ENCODE assay signal across 37 cellular contexts in the genomic region with DNA sequence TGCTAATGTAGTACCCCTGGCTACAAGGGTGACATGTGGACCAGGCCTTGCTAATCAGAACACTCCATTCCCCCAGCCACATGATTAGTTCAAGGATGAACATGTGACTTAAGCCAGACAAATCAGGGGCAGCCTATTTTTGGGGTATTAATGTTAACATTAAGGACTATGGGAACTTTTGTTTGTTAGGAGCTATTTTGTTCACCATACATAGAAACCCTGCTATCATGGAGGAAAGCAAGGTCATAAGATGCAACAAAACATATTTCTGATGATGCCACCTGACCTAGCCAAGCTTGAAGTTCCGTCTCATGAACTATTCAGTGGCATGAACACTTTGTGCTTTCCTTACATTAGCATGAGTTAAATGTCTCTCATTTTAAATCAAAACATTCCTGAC.
"Had no signal": no experiment of that assay in that cellular context is flagged by ENCODE, and none has a peak within 500 bp of the region (broad histone marks: within the 10 kb centered on the region; RNA-seq: fewer than 3 reads in every experiment).

No MANE protein-coding gene starts in this region.

- H3K4me1 ChIP-seq: adrenal gland, breast epithelium had no signal

- H3K4me3 ChIP-seq: adrenal gland, body of pancreas, breast epithelium had no signal

- H3K4me1 Mint-ChIP-seq: activated B cell treated with CpG ODN at 0.5 μM for 24 hours; activated CD4-positive, alpha-beta T cell treated with anti-CD3 and anti-CD28 coated beads, Interleukin-2, amount 10 ng/mL, durations not matched to agents 24 days and 14 days; activated naive CD8-positive, alpha-beta T cell treated with anti-CD3 and anti-CD28 coated beads for 36 hours; activated T-helper 17 cell treated with anti-CD3 and anti-CD28 coated beads, Interleukin-2, amount 50 U/mL, for 72 hours had no signal

- H3K36me3 Mint-ChIP-seq: activated CD4-positive, alpha-beta memory T cell treated with anti-CD3 and anti-CD28 coated beads for 36 hours; activated naive CD4-positive, alpha-beta T cell treated with anti-CD3 and anti-CD28 coated beads, Interleukin-2, amount 50 U/mL, for 72 hours; activated naive CD8-positive, alpha-beta T cell treated with anti-CD3 and anti-CD28 coated beads for 36 hours had no signal

- H3K36me3 ChIP-seq: adrenal gland, brain microvascular endothelial cell, breast epithelium had no signal

- DNase-seq: activated B cell treated with CpG ODN at 0.5 μM for 24 hours; activated CD4-positive, alpha-beta memory T cell treated with anti-CD3 and anti-CD28 coated beads for 36 hours; activated CD4-positive, alpha-beta T cell treated with anti-CD3 and anti-CD28 coated beads for 4 hours; activated CD4-positive, alpha-beta T cell treated with anti-CD3 and anti-CD28 coated beads, Interleukin-2, amount 10 ng/mL, durations not matched to agents 24 days and 14 days; activated CD4-positive, alpha-beta T cell treated with anti-CD3 and anti-CD28 coated beads, Interleukin-2, amount 50 U/mL, for 1 hour; activated CD4-positive, alpha-beta T cell treated with anti-CD3 and anti-CD28 coated beads, Interleukin-2, amount 50 U/mL, for 4 hours; activated CD4-positive, CD25-positive, alpha-beta regulatory T cell treated with anti-CD3 and anti-CD28 coated beads, Interleukin-2, amount 50 U/mL, for 72 hours; activated CD8-positive, alpha-beta memory T cell treated with anti-CD3 and anti-CD28 coated beads, Interleukin-2, amount 50 U/mL, for 4 hours; activated CD8-positive, alpha-beta T cell treated with anti-CD3 and anti-CD28 coated beads for 36 hours; activated effector memory CD4-positive, alpha-beta T cell treated with anti-CD3 and anti-CD28 coated beads, Interleukin-2, amount 50 U/mL, for 16 hours; activated gamma-delta T cell treated with Interleukin-2 at 50 U/mL for 16 hours; activated naive CD4-positive, alpha-beta T cell; activated naive CD4-positive, alpha-beta T cell treated with anti-CD3 and anti-CD28 coated beads for 36 hours; activated naive CD4-positive, alpha-beta T cell treated with anti-CD3 and anti-CD28 coated beads, Interleukin-2, amount 50 U/mL, for 16 hours; activated naive CD8-positive, alpha-beta T cell treated with anti-CD3 and anti-CD28 coated beads for 36 hours; activated T-cell treated with anti-CD3 and anti-CD28 coated beads for 4 hours; activated T-cell treated with anti-CD3 and anti-CD28 coated beads, Interleukin-2, amount 50 U/mL, for 1 hour; activated T-cell treated with anti-CD3 and anti-CD28 coated beads, Interleukin-2, amount 50 U/mL, for 4 hours; activated T-cell treated with anti-CD3 and anti-CD28 coated beads, Interleukin-2, amount 50 U/mL, for 72 hours; adrenal gland; amniotic stem cell; aorta; body of pancreas; brain microvascular endothelial cell; central memory CD4-positive, alpha-beta T cell; T-helper 1 cell; T-helper 2 cell; T-helper 9 cell had no signal

- H3K4me3 Mint-ChIP-seq: activated B cell treated with CpG ODN at 0.5 μM for 24 hours; activated CD4-positive, alpha-beta memory T cell treated with anti-CD3 and anti-CD28 coated beads for 36 hours; activated CD4-positive, alpha-beta T cell treated with anti-CD3 and anti-CD28 coated beads, Interleukin-2, amount 10 ng/mL, durations not matched to agents 24 days and 14 days; activated CD8-positive, alpha-beta T cell treated with anti-CD3 and anti-CD28 coated beads for 36 hours; activated naive CD4-positive, alpha-beta T cell treated with anti-CD3 and anti-CD28 coated beads for 36 hours; activated naive CD8-positive, alpha-beta T cell treated with anti-CD3 and anti-CD28 coated beads for 36 hours; activated T-cell treated with anti-CD3 and anti-CD28 coated beads, Interleukin-2, amount 50 U/mL, for 4 hours; activated T-cell treated with anti-CD3 and anti-CD28 coated beads, Interleukin-2, amount 50 U/mL, for 72 hours; activated T-helper 1 cell treated with anti-CD3 and anti-CD28 coated beads, Interleukin-12 subunit alpha, Interleukin-12 subunit beta, Interleukin-2, Interleukin-4 antibody, amounts not matched to agents 30 ng/mL and 10 ng/mL and 1 ng/mL, durations not matched to agents 14 hours and 24 hours and 36 hours; activated T-helper 17 cell treated with anti-CD3 and anti-CD28 coated beads, Interleukin-2, amount 50 U/mL, for 72 hours; T-helper 1 cell treated with Interleukin-12 subunit alpha and Interleukin-12 subunit beta and Interleukin-4 antibody, amounts not matched to agents 30 μg/mL and 1 μg/mL, for 36 hours; T-helper 2 cell treated with Interferon-gamma antibody and Interleukin-4, amounts not matched to agents 5 μg/mL and 100 μg/mL, for 36 hours had no signal

- ATAC-seq: activated CD8-positive, alpha-beta T cell treated with anti-CD3 and anti-CD28 coated beads for 36 hours; activated naive CD4-positive, alpha-beta T cell treated with anti-CD3 and anti-CD28 coated beads, Interleukin-2, amount 50 U/mL, for 72 hours; activated T-cell treated with anti-CD3 and anti-CD28 coated beads, Interleukin-2, amount 50 U/mL, for 4 hours; activated T-cell treated with anti-CD3 and anti-CD28 coated beads, Interleukin-2, amount 50 U/mL, for 72 hours; activated T-helper 17 cell treated with anti-CD3 and anti-CD28 coated beads, Interleukin-2, amount 50 U/mL, for 72 hours; body of pancreas had no signal

- H3K9me3 Mint-ChIP-seq: activated B cell treated with CpG ODN at 0.5 μM for 24 hours; activated CD4-positive, alpha-beta memory T cell treated with anti-CD3 and anti-CD28 coated beads for 36 hours; activated CD4-positive, alpha-beta T cell treated with anti-CD3 and anti-CD28 coated beads, Interleukin-2, amount 10 ng/mL, durations not matched to agents 24 days and 14 days; activated CD8-positive, alpha-beta T cell treated with anti-CD3 and anti-CD28 coated beads for 36 hours; activated naive CD4-positive, alpha-beta T cell treated with anti-CD3 and anti-CD28 coated beads for 36 hours; activated naive CD4-positive, alpha-beta T cell treated with anti-CD3 and anti-CD28 coated beads, Interleukin-2, amount 50 U/mL, for 72 hours; activated naive CD8-positive, alpha-beta T cell treated with anti-CD3 and anti-CD28 coated beads for 36 hours; activated T-cell treated with anti-CD3 and anti-CD28 coated beads, Interleukin-2, amount 50 U/mL, for 4 hours; activated T-cell treated with anti-CD3 and anti-CD28 coated beads, Interleukin-2, amount 50 U/mL, for 72 hours; activated T-helper 1 cell treated with anti-CD3 and anti-CD28 coated beads, Interleukin-12 subunit alpha, Interleukin-12 subunit beta, Interleukin-2, Interleukin-4 antibody, amounts not matched to agents 30 ng/mL and 10 ng/mL and 1 ng/mL, durations not matched to agents 14 hours and 24 hours and 36 hours; activated T-helper 17 cell treated with anti-CD3 and anti-CD28 coated beads, Interleukin-2, amount 50 U/mL, for 72 hours; T-helper 1 cell treated with Interleukin-12 subunit alpha and Interleukin-12 subunit beta and Interleukin-4 antibody, amounts not matched to agents 30 μg/mL and 1 μg/mL, for 36 hours; T-helper 2 cell treated with Interferon-gamma antibody and Interleukin-4, amounts not matched to agents 5 μg/mL and 100 μg/mL, for 36 hours had no signal

- H3K27me3 ChIP-seq: body of pancreas, brain microvascular endothelial cell, breast epithelium had no signal

- H3K27ac ChIP-seq: adrenal gland, body of pancreas, brain microvascular endothelial cell, VCaP had no signal

- H3K9me3 ChIP-seq: adrenal gland, body of pancreas, breast epithelium had no signal

- FAIRE-seq: astrocyte, TTC549 had no signal

- H3K27ac Mint-ChIP-seq: activated B cell treated with CpG ODN at 0.5 μM for 24 hours; activated CD4-positive, alpha-beta memory T cell treated with anti-CD3 and anti-CD28 coated beads for 36 hours; activated CD4-positive, alpha-beta T cell treated with anti-CD3 and anti-CD28 coated beads, Interleukin-2, amount 10 ng/mL, durations not matched to agents 24 days and 14 days; activated CD8-positive, alpha-beta T cell treated with anti-CD3 and anti-CD28 coated beads for 36 hours; activated naive CD4-positive, alpha-beta T cell treated with anti-CD3 and anti-CD28 coated beads for 36 hours; activated naive CD4-positive, alpha-beta T cell treated with anti-CD3 and anti-CD28 coated beads, Interleukin-2, amount 50 U/mL, for 72 hours; activated naive CD8-positive, alpha-beta T cell treated with anti-CD3 and anti-CD28 coated beads for 36 hours; activated T-cell treated with anti-CD3 and anti-CD28 coated beads, Interleukin-2, amount 50 U/mL, for 72 hours; activated T-helper 1 cell treated with anti-CD3 and anti-CD28 coated beads, Interleukin-12 subunit alpha, Interleukin-12 subunit beta, Interleukin-2, Interleukin-4 antibody, amounts not matched to agents 30 ng/mL and 10 ng/mL and 1 ng/mL, durations not matched to agents 14 hours and 24 hours and 36 hours; activated T-helper 17 cell treated with anti-CD3 and anti-CD28 coated beads, Interleukin-2, amount 50 U/mL, for 72 hours; T-helper 1 cell treated with Interleukin-12 subunit alpha and Interleukin-12 subunit beta and Interleukin-4 antibody, amounts not matched to agents 30 μg/mL and 1 μg/mL, for 36 hours; T-helper 2 cell treated with Interferon-gamma antibody and Interleukin-4, amounts not matched to agents 5 μg/mL and 100 μg/mL, for 36 hours had no signal
